ENCODE assay signal across 11 cellular contexts in genomic region chr6:169172435-169172834, GRCh38.
DNase-seq lines count a peak whose midpoint lies in the region; ATAC-seq and TF ChIP-seq lines count a peak whose summit lies in the region.
"Had no signal": no experiment of that assay in that cellular context is flagged by ENCODE, and none has a peak within 500 bp of the region (broad histone marks: within the 10 kb centered on the region; RNA-seq: fewer than 3 reads in every experiment).

No MANE protein-coding gene starts in this region.

- ATAC-seq in left ventricle myocardium superior (no peak), thoracic aorta (ENCODE audit: insufficient number of reproducible peaks, low FRiP score, low read depth) (peak; percentile 71), GM18520 (IDR thresholded peaks at IDR 0.05; ENCODE audit: unreplicated experiment) (no peak)
- ATAC-seq in naive thymus-derived CD4-positive, alpha-beta T cell: no peak
- ATAC-seq: effector memory CD8-positive, alpha-beta T cell had no signal

- CTCF ChIA-PET in naive thymus-derived CD4-positive, alpha-beta T cell (lab: Charles Lee): interaction anchor here (0.7 kb wide), 1 partner anchor 89 kb away, joined by 3 read pairs; no protein-coding TSS in a partner anchor

- no peak overlapping the region for H3K4me3 Mint-ChIP-seq in naive thymus-derived CD4-positive, alpha-beta T cell
- H3K4me3 Mint-ChIP-seq: effector memory CD8-positive, alpha-beta T cell had no signal

- H3K27ac ChIP-seq in thoracic aorta: peak overlapping the region; percentile 93 to 96
- no peak overlapping the region for H3K27ac ChIP-seq in naive thymus-derived CD4-positive, alpha-beta T cell (ENCODE audit: low read depth, low read length)

- POLR2A ChIA-PET in naive thymus-derived CD4-positive, alpha-beta T cell (lab: Charles Lee): no interaction called here

- TF ChIP-seq CTCF in thoracic aorta (IDR thresholded peaks at IDR 0.05): no peak

- H3K4me3 ChIP-seq in thoracic aorta: no peak overlapping the region
- no peak overlapping the region for H3K4me3 ChIP-seq in naive thymus-derived CD4-positive, alpha-beta T cell (ENCODE audit: low read length)

- intact Hi-C loops in left ventricle myocardium superior (cut with micrococcal nuclease): no loop called here
- intact Hi-C loops in naive thymus-derived CD4-positive, alpha-beta T cell (cut with micrococcal nuclease): no loop called here

- peaks cover 0 to 12% (median 7%) of the 10 kb centered on the region in 5 donors for H3K27me3 Mint-ChIP-seq in naive thymus-derived CD4-positive, alpha-beta T cell

- peaks cover 0 to 2% (median 0%) of the 10 kb centered on the region in 11 donors for H3K9me3 Mint-ChIP-seq in naive thymus-derived CD4-positive, alpha-beta T cell
- H3K9me3 Mint-ChIP-seq: effector memory CD8-positive, alpha-beta T cell had no signal

- no peaks in the 10 kb centered on the region for H3K9me3 ChIP-seq in thoracic aorta
- no peaks in the 10 kb centered on the region for H3K9me3 ChIP-seq in naive thymus-derived CD4-positive, alpha-beta T cell (ENCODE audit: control insufficient read depth in 2 of 3, low read length in 3 of 3)

- H3K36me3 Mint-ChIP-seq in naive thymus-derived CD4-positive, alpha-beta T cell: no peaks in the 10 kb centered on the region

- DNase-seq in HPDE6-E6E7 (ENCODE audit: extremely low spot score) (peak; percentile 68), amniotic stem cell (lab: John Stamatoyannopoulos, UW) (peak; percentile 79), left ventricle myocardium superior (peak; percentile 45), thoracic aorta (ENCODE audit: low spot score) (peak; percentile 76), activated gamma-delta T cell treated with Interleukin-2 at 50 U/mL for 16 hours (no peak)
- DNase-seq in stimulated activated CD8-positive, alpha-beta memory T cell treated with anti-CD3 and anti-CD28 coated beads, Interleukin-4, amount 100 ng/mL, for 48 hours: no peak
- no peak for DNase-seq in naive thymus-derived CD4-positive, alpha-beta T cell
- DNase-seq: activated effector memory CD4-positive, alpha-beta T cell treated with Interleukin-2 at 50 U/mL for 16 hours; effector memory CD8-positive, alpha-beta T cell; NCI-H69 had no signal

- H3K4me1 Mint-ChIP-seq in naive thymus-derived CD4-positive, alpha-beta T cell: no peaks in the 10 kb centered on the region

- no peaks in the 10 kb centered on the region for H3K36me3 ChIP-seq in thoracic aorta
- H3K36me3 ChIP-seq in naive thymus-derived CD4-positive, alpha-beta T cell (ENCODE audit: control insufficient read depth in 2 of 3, insufficient read depth in 3 of 3, low read length in 3 of 3): no peaks in the 10 kb centered on the region

- peaks cover 38 to 64% of the 10 kb centered on the region in 2 donors for H3K4me1 ChIP-seq in thoracic aorta (ENCODE audit: control insufficient read depth in 1 of 2, low read depth in 2 of 2)
- H3K4me1 ChIP-seq in naive thymus-derived CD4-positive, alpha-beta T cell (ENCODE audit: control insufficient read depth in 2 of 2, insufficient read depth in 2 of 2, low read length in 2 of 2): no peaks in the 10 kb centered on the region

- no peak overlapping the region for H3K27ac Mint-ChIP-seq in naive thymus-derived CD4-positive, alpha-beta T cell
- H3K27ac Mint-ChIP-seq: effector memory CD8-positive, alpha-beta T cell had no signal

- H3K27me3 ChIP-seq in thoracic aorta (replicated peaks; ENCODE audit: insufficient read depth): no peaks in the 10 kb centered on the region
- no peaks in the 10 kb centered on the region for H3K27me3 ChIP-seq in naive thymus-derived CD4-positive, alpha-beta T cell (ENCODE audit: control insufficient read depth in 2 of 2, insufficient read depth in 2 of 2, low read length in 2 of 2)

Comparison
In these comparisons a context has a peak if more than half of its experiments do, and no peak if none do; other contexts are left out.
1. DNase-seq: peak in HPDE6-E6E7 (single experiment), amniotic stem cell (single experiment), left ventricle myocardium superior (single experiment) and thoracic aorta (single experiment); none in stimulated activated CD8-positive, alpha-beta memory T cell treated with anti-CD3 and anti-CD28 coated beads, Interleukin-4, amount 100 ng/mL, for 48 hours (single experiment), activated gamma-delta T cell treated with Interleukin-2 at 50 U/mL for 16 hours (single experiment) and naive thymus-derived CD4-positive, alpha-beta T cell (0 of 9).